ENCODE assay signal across 2 cellular contexts in genomic region chr11:13986695-13987094, GRCh38. TPM values are rescaled to one million over a fixed set of nuclear protein-coding genes. Genes with fewer than 3 reads are reported as not detected.
"Had no signal": no experiment of that assay in that cellular context is flagged by ENCODE, and none has a peak within 500 bp of the region (broad histone marks: within the 10 kb centered on the region; RNA-seq: fewer than 3 reads in every experiment).

No MANE protein-coding gene starts in this region.

RNA-seq across cellular contexts. Expression of gene SPON1, which starts 24.2 kb away (rescaled TPM):
- total RNA-seq: foreskin keratinocyte had no signal
- polyA plus RNA-seq: endothelial cell of umbilical vein, foreskin keratinocyte had no signal
